ENCODE assay signal across 32 cellular contexts in genomic region chrX:24017674-24018073, GRCh38.
"Had no signal": no experiment of that assay in that cellular context is flagged by ENCODE, and none has a peak within 500 bp of the region (broad histone marks: within the 10 kb centered on the region; RNA-seq: fewer than 3 reads in every experiment).

No MANE protein-coding gene starts in this region.

- DNase-seq: activated B cell treated with CpG ODN at 0.5 μM for 24 hours; activated CD4-positive, alpha-beta T cell treated with anti-CD3 and anti-CD28 coated beads for 48 hours; activated CD4-positive, alpha-beta T cell treated with anti-CD3 and anti-CD28 coated beads, Interleukin-2, amount 50 U/mL, for 1 hour; activated CD4-positive, alpha-beta T cell treated with anti-CD3 and anti-CD28 coated beads, Interleukin-2, amount 50 U/mL, for 48 hours; activated CD8-positive, alpha-beta memory T cell treated with anti-CD3 and anti-CD28 coated beads, Interleukin-2, amount 50 U/mL, for 48 hours; activated CD8-positive, alpha-beta T cell treated with anti-CD3 and anti-CD28 coated beads for 36 hours; activated gamma-delta T cell; activated naive CD4-positive, alpha-beta T cell; activated naive CD4-positive, alpha-beta T cell treated with anti-CD3 and anti-CD28 coated beads, Interleukin-2, amount 10 ng/mL, durations not matched to agents 7 days and 5 days; activated naive CD8-positive, alpha-beta T cell treated with anti-CD3 and anti-CD28 coated beads, Interleukin-2, amount 10 ng/mL, durations not matched to agents 7 days and 5 days; activated T-cell treated with anti-CD3 and anti-CD28 coated beads for 4 hours; activated T-cell treated with anti-CD3 and anti-CD28 coated beads, Interleukin-2, amount 50 U/mL, for 24 hours; activated T-cell treated with anti-CD3 and anti-CD28 coated beads, Interleukin-2, amount 50 U/mL, for 72 hours; brain microvascular endothelial cell; cortex of kidney; dermis blood vessel endothelial cell; effector CD4-positive, alpha-beta T cell; effector memory CD8-positive, alpha-beta T cell; erythroblast; foreskin keratinocyte; gastrocnemius medialis; glutamatergic neuron; heart left ventricle; T-helper 1 cell; T-helper 17 cell; T1000; WERI-Rb-1 had no signal

- H3K4me3 ChIP-seq: esophagus muscularis mucosa, gastrocnemius medialis, heart left ventricle had no signal

- H3K27me3 Mint-ChIP-seq: activated B cell treated with CpG ODN at 0.5 μM for 24 hours; activated CD8-positive, alpha-beta T cell treated with anti-CD3 and anti-CD28 coated beads for 36 hours; activated naive CD4-positive, alpha-beta T cell treated with anti-CD3 and anti-CD28 coated beads, Interleukin-2, amount 10 ng/mL, durations not matched to agents 7 days and 5 days; activated naive CD8-positive, alpha-beta T cell treated with anti-CD3 and anti-CD28 coated beads, Interleukin-2, amount 10 ng/mL, durations not matched to agents 7 days and 5 days; central memory CD8-positive, alpha-beta T cell; effector memory CD8-positive, alpha-beta T cell; T-helper 17 cell had no signal

- H3K9me3 ChIP-seq: esophagus muscularis mucosa, gastrocnemius medialis, heart left ventricle had no signal

- H3K36me3 ChIP-seq: brain microvascular endothelial cell, esophagus muscularis mucosa, gastrocnemius medialis, heart left ventricle had no signal

- H3K4me1 ChIP-seq: foreskin keratinocyte had no signal

- H3K27ac Mint-ChIP-seq: activated B cell treated with CpG ODN at 0.5 μM for 24 hours; activated CD8-positive, alpha-beta T cell treated with anti-CD3 and anti-CD28 coated beads for 36 hours; activated naive CD4-positive, alpha-beta T cell treated with anti-CD3 and anti-CD28 coated beads, Interleukin-2, amount 10 ng/mL, durations not matched to agents 7 days and 5 days; activated naive CD8-positive, alpha-beta T cell treated with anti-CD3 and anti-CD28 coated beads, Interleukin-2, amount 10 ng/mL, durations not matched to agents 7 days and 5 days; activated T-cell treated with anti-CD3 and anti-CD28 coated beads, Interleukin-2, amount 50 U/mL, for 24 hours; activated T-cell treated with anti-CD3 and anti-CD28 coated beads, Interleukin-2, amount 50 U/mL, for 72 hours; effector memory CD8-positive, alpha-beta T cell; T-helper 17 cell; T-helper 2 cell treated with Interferon-gamma antibody and Interleukin-4, amounts not matched to agents 5 μg/mL and 100 μg/mL, for 36 hours had no signal

- ATAC-seq: activated CD4-positive, CD25-positive, alpha-beta regulatory T cell treated with anti-CD3 and anti-CD28 coated beads, Interleukin-2, amount 50 U/mL, for 24 hours; activated CD8-positive, alpha-beta T cell treated with anti-CD3 and anti-CD28 coated beads for 36 hours; activated naive CD4-positive, alpha-beta T cell treated with anti-CD3 and anti-CD28 coated beads, Interleukin-2, amount 50 U/mL, for 72 hours; activated T-cell treated with anti-CD3 and anti-CD28 coated beads, Interleukin-2, amount 50 U/mL, for 72 hours; effector memory CD8-positive, alpha-beta T cell; foreskin keratinocyte; gastrocnemius medialis; heart left ventricle; T-helper 17 cell had no signal

- H3K9me3 Mint-ChIP-seq: activated B cell treated with CpG ODN at 0.5 μM for 24 hours; activated CD8-positive, alpha-beta T cell treated with anti-CD3 and anti-CD28 coated beads for 36 hours; activated naive CD4-positive, alpha-beta T cell treated with anti-CD3 and anti-CD28 coated beads, Interleukin-2, amount 10 ng/mL, durations not matched to agents 7 days and 5 days; activated naive CD4-positive, alpha-beta T cell treated with anti-CD3 and anti-CD28 coated beads, Interleukin-2, amount 50 U/mL, for 72 hours; activated naive CD8-positive, alpha-beta T cell treated with anti-CD3 and anti-CD28 coated beads, Interleukin-2, amount 10 ng/mL, durations not matched to agents 7 days and 5 days; activated T-cell treated with anti-CD3 and anti-CD28 coated beads, Interleukin-2, amount 50 U/mL, for 24 hours; activated T-cell treated with anti-CD3 and anti-CD28 coated beads, Interleukin-2, amount 50 U/mL, for 72 hours; central memory CD8-positive, alpha-beta T cell; effector memory CD8-positive, alpha-beta T cell; T-helper 2 cell treated with Interferon-gamma antibody and Interleukin-4, amounts not matched to agents 5 μg/mL and 100 μg/mL, for 36 hours had no signal

- H3K27me3 ChIP-seq: brain microvascular endothelial cell, esophagus muscularis mucosa, foreskin keratinocyte, gastrocnemius medialis had no signal

- H3K4me3 Mint-ChIP-seq: activated B cell treated with CpG ODN at 0.5 μM for 24 hours; activated CD8-positive, alpha-beta T cell treated with anti-CD3 and anti-CD28 coated beads for 36 hours; activated naive CD4-positive, alpha-beta T cell treated with anti-CD3 and anti-CD28 coated beads, Interleukin-2, amount 10 ng/mL, durations not matched to agents 7 days and 5 days; activated naive CD8-positive, alpha-beta T cell treated with anti-CD3 and anti-CD28 coated beads, Interleukin-2, amount 10 ng/mL, durations not matched to agents 7 days and 5 days; activated T-cell treated with anti-CD3 and anti-CD28 coated beads, Interleukin-2, amount 50 U/mL, for 24 hours; activated T-cell treated with anti-CD3 and anti-CD28 coated beads, Interleukin-2, amount 50 U/mL, for 72 hours; central memory CD8-positive, alpha-beta T cell; effector memory CD8-positive, alpha-beta T cell; T-helper 17 cell; T-helper 2 cell treated with Interferon-gamma antibody and Interleukin-4, amounts not matched to agents 5 μg/mL and 100 μg/mL, for 36 hours had no signal
